8 cellular contexts compared by ENCODE assay signal in the genomic region with DNA sequence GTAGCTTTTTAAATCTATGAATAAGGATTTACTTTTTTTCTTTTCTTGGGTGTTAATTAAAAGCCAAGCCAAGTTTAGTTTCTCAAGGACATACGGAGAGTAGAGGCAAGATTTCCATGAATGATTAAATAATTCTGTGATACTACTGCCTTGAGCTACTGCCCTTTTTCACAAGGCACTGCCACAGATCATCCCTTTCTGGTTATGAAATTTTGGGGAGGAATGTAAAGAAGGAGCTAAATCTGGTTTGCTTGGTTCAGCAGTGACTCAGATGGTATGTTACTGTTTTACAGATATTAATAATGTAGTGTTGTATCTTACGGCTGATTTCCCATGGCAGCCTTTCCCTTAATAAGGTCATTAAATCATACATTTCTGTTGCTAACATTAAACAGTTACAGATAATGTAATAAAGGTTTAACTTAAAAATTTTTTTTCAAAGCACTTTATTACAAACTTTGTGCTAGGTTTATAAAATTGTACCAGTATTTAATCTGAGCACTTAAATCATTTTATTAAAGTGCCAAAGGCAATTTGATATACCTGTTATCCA. TPM values are rescaled to one million over a fixed set of nuclear protein-coding genes. Genes with fewer than 3 reads are reported as not detected.
DNase-seq lines count a peak whose midpoint lies in the region; ATAC-seq and TF ChIP-seq lines count a peak whose summit lies in the region.

No MANE protein-coding gene starts in this region.

- H3K79me2 ChIP-seq in OCI-LY1 (ENCODE audit: insufficient read depth, low read length), result peaks cover 73% of the 10 kb centered on the region

- no peak for ATAC-seq in CD4-positive, alpha-beta T cell (ENCODE audit: poor library complexity)
- ATAC-seq in GM21576 (IDR thresholded peaks at IDR 0.05; ENCODE audit: unreplicated experiment), result no peak

- peak overlapping the region; percentile 98 for H3K4me3 Mint-ChIP-seq in CD4-positive, alpha-beta T cell

- no peaks in the 10 kb centered on the region for H4K20me1 ChIP-seq in OCI-LY1 (ENCODE audit: insufficient read depth, low read length)

- no peaks in the 10 kb centered on the region for H3K9me2 ChIP-seq in OCI-LY1 (ENCODE audit: low read depth, low read length)

- H3K27me3 ChIP-seq in CD4-positive, alpha-beta T cell (ENCODE audit: control insufficient read depth, insufficient read depth, low read length), result no peaks in the 10 kb centered on the region
- no peaks in the 10 kb centered on the region for H3K27me3 ChIP-seq in OCI-LY1 (ENCODE audit: insufficient read depth, low read length)
- no peaks in the 10 kb centered on the region for H3K27me3 ChIP-seq in duodenal mucosa (ENCODE audit: control insufficient read depth in 1 of 2, insufficient read depth in 2 of 2, low read length in 2 of 2)
- no peaks in the 10 kb centered on the region for H3K27me3 ChIP-seq in neutrophil

- peaks cover 49% of the 10 kb centered on the region for H3K4me1 ChIP-seq in OCI-LY1 (ENCODE audit: insufficient read depth, low read length, severe bottlenecking)
- H3K4me1 ChIP-seq in duodenal mucosa (ENCODE audit: control insufficient read depth in 1 of 2, insufficient read depth in 2 of 2, low read length in 2 of 2), result peaks cover 23 to 35% of the 10 kb centered on the region in 2 donors
- peaks cover 65 to 68% of the 10 kb centered on the region in 2 experiments for H3K4me1 ChIP-seq in neutrophil (ENCODE audit: control insufficient read depth in 1 of 2, insufficient read depth in 1 of 2, low read depth in 1 of 2, low read length in 1 of 2)

- H3K36me3 Mint-ChIP-seq in CD4-positive, alpha-beta T cell (ENCODE audit: low read depth), result peaks cover 32% of the 10 kb centered on the region

- intact Hi-C loops in CD4-positive, alpha-beta T cell (cut with DNase I, micrococcal nuclease), result loop anchor here in 1 of 2 experiments (10.0 kb wide), 1 partner anchor 748 kb away; the partner anchor contains the start of gene NLK

- H3K4me1 Mint-ChIP-seq in CD4-positive, alpha-beta T cell (ENCODE audit: low read depth), result peaks cover 67% of the 10 kb centered on the region

- H3K9me3 Mint-ChIP-seq in CD4-positive, alpha-beta T cell, result no peaks in the 10 kb centered on the region

- H3K27ac Mint-ChIP-seq in CD4-positive, alpha-beta T cell, result peak overlapping the region; percentile 96

- H3K36me3 ChIP-seq in OCI-LY1 (ENCODE audit: insufficient read depth, low read length) (no peaks in the 10 kb centered on the region; the same call in 1 of the 2 replicates), duodenal mucosa (ENCODE audit: control insufficient read depth in 1 of 2, insufficient read depth in 2 of 2, low read length in 2 of 2) (no peaks in the 10 kb centered on the region), neutrophil (peaks cover 5% of the 10 kb centered on the region)

- H3K9me3 ChIP-seq in CD4-positive, alpha-beta T cell (ENCODE audit: control insufficient read depth, low read length), result no peaks in the 10 kb centered on the region
- H3K9me3 ChIP-seq in OCI-LY1 (ENCODE audit: low read length), result no peaks in the 10 kb centered on the region
- H3K9me3 ChIP-seq in duodenal mucosa (ENCODE audit: control insufficient read depth in 1 of 2, low read length in 2 of 2), result no peaks in the 10 kb centered on the region
- no peaks in the 10 kb centered on the region for H3K9me3 ChIP-seq in neutrophil

- peak overlapping the region; percentile 92 for H3K9ac ChIP-seq in OCI-LY1 (ENCODE audit: low read length)
- H3K9ac ChIP-seq in duodenal mucosa (ENCODE audit: low read depth in 1 of 2, low read length in 2 of 2), result peak overlapping the region; percentile 47 to 100

- DNase-seq in CD4-positive, alpha-beta T cell, result no peak
- DNase-seq in GOT3 (lab: John Stamatoyannopoulos, UW), result no peak
- DNase-seq in GM13976 (ENCODE audit: low spot score), result no peak
- no peak for DNase-seq in DMS153 treated with DMSO at 0.1 percent for 48 hours (lab: John Stamatoyannopoulos, UW; ENCODE audit: unreplicated experiment)

- H3K4me2 ChIP-seq in OCI-LY1 (ENCODE audit: low read length), result peak overlapping the region; percentile 67

- in situ Hi-C loops in GM13976 (cut with MboI; ENCODE audit: low sequenced_read_pairs, unreplicated experiment), result loop anchor here (25.0 kb wide), 1 partner anchor 166 kb away; the partner anchor contains the start of gene KSR1

- CTCF ChIA-PET in CD4-positive, alpha-beta T cell (lab: Charles Lee), result interaction anchor here (6.4 kb wide), 1 partner anchor 36 kb away, joined by 33 read pairs; no protein-coding TSS in a partner anchor

- no peak for TF ChIP-seq CTCF in CD4-positive, alpha-beta T cell (IDR thresholded peaks at IDR 0.05)
- TF ChIP-seq CTCF in OCI-LY1 (IDR thresholded peaks at IDR 0.05; ENCODE audit: low read length) (no peak), neutrophil (IDR thresholded peaks at IDR 0.05) (no peak), GM13976 (IDR thresholded peaks at IDR 0.05; ENCODE audit: borderline replicate concordance, control extremely low read depth, extremely low read depth, insufficient read depth, missing control alignments) (no peak)

- no peak overlapping the region for H3K27ac ChIP-seq in CD4-positive, alpha-beta T cell (ENCODE audit: low read depth, low read length)
- H3K27ac ChIP-seq in OCI-LY1 (ENCODE audit: low read depth, low read length, poor library complexity, severe bottlenecking) (no peak overlapping the region), duodenal mucosa (ENCODE audit: low read depth, low read length) (peak overlapping the region; percentile 44), neutrophil (peak overlapping the region; percentile 97)

- H2AFZ ChIP-seq in OCI-LY1 (ENCODE audit: low read length), result no peak overlapping the region

- H3F3A ChIP-seq in OCI-LY1 (ENCODE audit: insufficient read depth, low read length), result no peaks in the 10 kb centered on the region

- peak overlapping the region; percentile 91 for H3K4me3 ChIP-seq in OCI-LY1 (ENCODE audit: low read depth, low read length, poor library complexity, severe bottlenecking)
- H3K4me3 ChIP-seq in duodenal mucosa (ENCODE audit: low read depth in 1 of 2, low read length in 2 of 2), result peak overlapping the region; percentile 90 to 96
- peak overlapping the region; percentile 78 to 99 for H3K4me3 ChIP-seq in neutrophil (ENCODE audit: low read depth in 1 of 2, low read length in 1 of 2)

- H3K27me3 Mint-ChIP-seq in CD4-positive, alpha-beta T cell, result no peaks in the 10 kb centered on the region

- POLR2A ChIA-PET in CD4-positive, alpha-beta T cell (lab: Charles Lee), result interaction anchor here (0.8 to 3.6 kb wide), 2 partner anchors 60 to 160 kb away, joined by 3 to 23 read pairs; partner anchors contain the start of gene KSR1

RNA-seq across cellular contexts. Expression of gene WSB1, which starts 2.6 kb away (rescaled TPM):
- 100 to 1,000 TPM in 1 of 2 experiments, 10 to 100 TPM in 1; 99.4 to 104 TPM for total RNA-seq in CD4-positive, alpha-beta T cell

Comparison
In these comparisons a context has a peak if more than half of its experiments do, and no peak if none do; other contexts are left out.
1. H3K27ac ChIP-seq: peak in duodenal mucosa (single experiment) and neutrophil (single experiment); none in CD4-positive, alpha-beta T cell (single experiment) and OCI-LY1 (single experiment).
2. Peak in every context shown above with its lines, with median percentiles within 50 percentile points of each other: H3K4me3 ChIP-seq.